8 cellular contexts compared by ENCODE assay signal in genomic region chr6:26537846-26538571, GRCh38.
DNase-seq lines count a peak whose midpoint lies in the region; ATAC-seq and TF ChIP-seq lines count a peak whose summit lies in the region.

TSS of gene HMGN4 (plus strand) at chr6:26538366. CDS start at chr6:26545207, 6,841 bp downstream.

- peak; percentile 96 for DNase-seq in DMS 273 (lab: John Stamatoyannopoulos, UW; ENCODE audit: unreplicated experiment)
- peak; percentile 87 for DNase-seq in OCI-M2 (lab: John Stamatoyannopoulos, UW; ENCODE audit: unreplicated experiment)
- DNase-seq in activated T-cell treated with anti-CD3 and anti-CD28 coated beads for 24 hours (ENCODE audit: low read depth): peak; percentile 81
- no peak for DNase-seq in epithelial cell of prostate (ENCODE audit: low read depth, low spot score)
- peak; percentile 55 to 60 for DNase-seq in stimulated activated CD8-positive, alpha-beta memory T cell treated with anti-CD3 and anti-CD28 coated beads, Interleukin-7, amount 100 ng/mL, for 1 hour (ENCODE audit: low read depth in 2 of 2)

- 0 out of 2 replicates have a peak, but pooled peaks have one; percentile 18 for TF ChIP-seq EP300 in Ishikawa (IDR thresholded peaks at IDR 0.05; ENCODE audit: borderline replicate concordance)

- peaks cover 3 to 4% of the 10 kb centered on the region in 2 donors for H3K36me3 ChIP-seq in mucosa of rectum (ENCODE audit: control insufficient read depth in 2 of 2, insufficient read depth in 2 of 2, low read length in 2 of 2)

- no peak for TF ChIP-seq RAD21 in Ishikawa (IDR thresholded peaks at IDR 0.05; ENCODE audit: low read depth)

- peak within 1 kb of the TSS; percentile 73 to 80 for H3K4me3 ChIP-seq in mucosa of rectum (ENCODE audit: low read length in 2 of 2)

- peak; percentile 59 for ATAC-seq in GM21529 (IDR thresholded peaks at IDR 0.05; ENCODE audit: unreplicated experiment)

- H3K9ac ChIP-seq in mucosa of rectum (ENCODE audit: low read depth in 1 of 2, low read length in 2 of 2): peak within 1 kb of the TSS; percentile 94 to 95

- no peaks in the 10 kb centered on the region for H3K27me3 ChIP-seq in mucosa of rectum (ENCODE audit: control insufficient read depth in 2 of 2, insufficient read depth in 2 of 2, low read length in 2 of 2)

- no peaks in the 10 kb centered on the region for H3K9me3 ChIP-seq in mucosa of rectum (ENCODE audit: control insufficient read depth in 2 of 2, low read length in 2 of 2)

- peaks cover 11 to 15% of the 10 kb centered on the region in 2 donors for H3K4me1 ChIP-seq in mucosa of rectum (ENCODE audit: control insufficient read depth in 2 of 2, insufficient read depth in 2 of 2, low read length in 2 of 2)

- H3K27ac ChIP-seq in epithelial cell of prostate (peak within 1 kb of the TSS; percentile 95), mucosa of rectum (ENCODE audit: low read depth in 2 of 2, low read length in 2 of 2) (peak within 1 kb of the TSS; percentile 95 to 97)

TF ChIP-seq in Ishikawa, 13 proteins besides CTCF, POLR2A, EP300 and RAD21:
- TF ChIP-seq TCF12 (IDR thresholded peaks at IDR 0.05; ENCODE audit: low read depth) (no peak), REST (IDR thresholded peaks at IDR 0.05; ENCODE audit: low read depth) (no peak), ZBTB7A (IDR thresholded peaks at IDR 0.05; ENCODE audit: low read depth) (peak; percentile 66; the same call in 1 of the 2 replicates), FOXM1 (IDR thresholded peaks at IDR 0.05; ENCODE audit: borderline replicate concordance, low read depth) (0 out of 2 replicates have a peak, but pooled peaks have one; percentile 4), USF1 (IDR thresholded peaks at IDR 0.05) (no peak), TAF1 (IDR thresholded peaks at IDR 0.05; ENCODE audit: low read depth) (peak; percentile 75), CREB1 (IDR thresholded peaks at IDR 0.05; ENCODE audit: low read depth) (no peak), NFIC (IDR thresholded peaks at IDR 0.05) (no peak), YY1 (IDR thresholded peaks at IDR 0.05; ENCODE audit: low read depth) (no peak), MAX (IDR thresholded peaks at IDR 0.05) (peak; percentile 50), CEBPB (IDR thresholded peaks at IDR 0.05) (no peak; the same call in 1 of the 2 replicates), EGR1 (IDR thresholded peaks at IDR 0.05) (0 out of 2 replicates have a peak, but pooled peaks have one; percentile 45), TEAD4 (IDR thresholded peaks at IDR 0.05) (peak; percentile 64; the same call in 1 of the 2 replicates)
